In the genomic region with DNA sequence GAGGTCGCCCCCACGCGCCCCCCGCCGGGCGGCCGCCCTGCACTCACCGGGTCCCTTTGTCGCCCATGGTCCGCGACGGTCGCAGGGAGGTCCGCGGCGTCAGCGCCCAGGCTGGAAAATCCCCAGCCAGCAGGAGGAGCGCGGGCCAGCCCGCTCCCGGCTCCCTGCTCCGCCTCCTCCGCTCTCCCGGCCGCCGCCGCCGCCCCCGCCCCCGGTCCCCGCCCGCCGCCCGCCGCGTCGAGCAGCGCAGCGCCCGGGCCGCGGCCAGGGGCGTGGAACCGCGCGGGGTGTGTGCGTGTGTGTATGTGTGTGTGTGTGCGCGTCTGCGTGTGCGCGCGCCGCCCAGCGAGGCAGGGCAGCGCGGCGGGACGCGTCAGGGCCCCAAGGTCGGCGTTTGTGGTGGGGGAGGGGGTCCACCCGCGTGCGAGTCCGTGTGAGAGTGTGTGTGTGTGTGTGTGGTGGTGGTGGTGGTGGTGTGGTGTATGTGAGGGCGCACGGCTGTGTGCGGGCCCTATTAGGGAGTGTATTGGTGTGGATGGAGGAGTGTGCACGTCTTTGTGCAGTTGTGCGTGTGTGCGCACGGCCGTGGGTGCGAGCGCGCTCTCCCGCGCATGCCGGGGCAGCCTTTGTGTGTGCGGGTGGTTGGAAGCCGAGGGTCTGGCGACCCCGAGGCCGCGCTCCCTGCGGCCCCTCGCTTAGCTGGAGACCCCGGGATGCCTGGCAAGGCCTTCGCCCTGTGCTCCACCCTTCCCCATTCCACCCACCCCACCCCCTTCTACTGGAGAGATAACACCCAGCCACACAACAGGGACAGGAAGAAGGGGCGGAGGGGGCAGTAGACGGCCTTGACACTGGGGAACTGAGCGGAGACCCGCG, we compare ENCODE assay signal across 7 cellular contexts.
DNase-seq lines count a peak whose midpoint lies in the region; ATAC-seq and TF ChIP-seq lines count a peak whose summit lies in the region.

A gene (minus strand): TSS at position 121 of the 876 bp plus-strand sequence. CDS start 54 bp downstream, at position 67.

- H3K27me3 ChIP-seq in mucosa of rectum (ENCODE audit: control insufficient read depth in 2 of 2, insufficient read depth in 2 of 2, low read length in 2 of 2) = no peaks in the 10 kb centered on the region

- H3K27ac ChIP-seq in mucosa of rectum (ENCODE audit: low read depth in 2 of 2, low read length in 2 of 2) = peak within 1 kb of the TSS; percentile 90 to 95

- peak; percentile 75 for DNase-seq in GM13977 (ENCODE audit: low spot score)
- peak; percentile 18 to 73 for DNase-seq in NCI-H526 (lab: John Stamatoyannopoulos, UW)
- DNase-seq in activated T-cell treated with anti-CD3 and anti-CD28 coated beads for 4 hours = peak; percentile 36
- peak; percentile 51 for DNase-seq in epithelial cell of esophagus (ENCODE audit: low read depth)
- peak; percentile 58 for DNase-seq in stimulated activated naive CD8-positive, alpha-beta T cell treated with anti-CD3 and anti-CD28 coated beads, Interleukin-15, Interleukin-2, amounts not matched to agents 100 U/mL and 50 U/mL, for 24 hours

- TF ChIP-seq CTCF in GM13977 (IDR thresholded peaks at IDR 0.05; ENCODE audit: extremely low read depth, insufficient read depth, missing control alignments) (no peak), epithelial cell of esophagus (IDR thresholded peaks at IDR 0.05; ENCODE audit: insufficient read depth, low read depth, low read length, missing control alignments) (peak; percentile 9)

- no peaks in the 10 kb centered on the region for H3K9me3 ChIP-seq in mucosa of rectum (ENCODE audit: control insufficient read depth in 2 of 2, low read length in 2 of 2)

- in situ Hi-C loops in GM13977 (cut with MboI; ENCODE audit: low pct_unique_long_range_greater_than_20kb, low sequenced_read_pairs, unreplicated experiment) = no loop called here

- ATAC-seq in stimulated activated naive CD8-positive, alpha-beta T cell treated with anti-CD3 and anti-CD28 coated beads, Interleukin-15, Interleukin-2, amounts not matched to agents 100 U/mL and 50 U/mL, for 24 hours = peak; percentile 59
- ATAC-seq in GM21529 (IDR thresholded peaks at IDR 0.05; ENCODE audit: unreplicated experiment) = no peak

- H3K9ac ChIP-seq in mucosa of rectum (ENCODE audit: low read depth in 1 of 2, low read length in 2 of 2) = peak within 1 kb of the TSS; percentile 81 to 86

- peaks cover 54 to 57% of the 10 kb centered on the region in 2 donors for H3K4me1 ChIP-seq in mucosa of rectum (ENCODE audit: control insufficient read depth in 2 of 2, insufficient read depth in 2 of 2, low read length in 2 of 2)

- peaks cover 0 to 3% of the 10 kb centered on the region in 2 donors for H3K36me3 ChIP-seq in mucosa of rectum (ENCODE audit: control insufficient read depth in 2 of 2, insufficient read depth in 2 of 2, low read length in 2 of 2)

- peak within 1 kb of the TSS; percentile 48 for H3K4me3 ChIP-seq in epithelial cell of esophagus (ENCODE audit: low read length)
- H3K4me3 ChIP-seq in mucosa of rectum (ENCODE audit: low read length in 2 of 2) = peak within 1 kb of the TSS; percentile 81 to 98
